ENCODE assay signal across 36 cellular contexts in the genomic region with DNA sequence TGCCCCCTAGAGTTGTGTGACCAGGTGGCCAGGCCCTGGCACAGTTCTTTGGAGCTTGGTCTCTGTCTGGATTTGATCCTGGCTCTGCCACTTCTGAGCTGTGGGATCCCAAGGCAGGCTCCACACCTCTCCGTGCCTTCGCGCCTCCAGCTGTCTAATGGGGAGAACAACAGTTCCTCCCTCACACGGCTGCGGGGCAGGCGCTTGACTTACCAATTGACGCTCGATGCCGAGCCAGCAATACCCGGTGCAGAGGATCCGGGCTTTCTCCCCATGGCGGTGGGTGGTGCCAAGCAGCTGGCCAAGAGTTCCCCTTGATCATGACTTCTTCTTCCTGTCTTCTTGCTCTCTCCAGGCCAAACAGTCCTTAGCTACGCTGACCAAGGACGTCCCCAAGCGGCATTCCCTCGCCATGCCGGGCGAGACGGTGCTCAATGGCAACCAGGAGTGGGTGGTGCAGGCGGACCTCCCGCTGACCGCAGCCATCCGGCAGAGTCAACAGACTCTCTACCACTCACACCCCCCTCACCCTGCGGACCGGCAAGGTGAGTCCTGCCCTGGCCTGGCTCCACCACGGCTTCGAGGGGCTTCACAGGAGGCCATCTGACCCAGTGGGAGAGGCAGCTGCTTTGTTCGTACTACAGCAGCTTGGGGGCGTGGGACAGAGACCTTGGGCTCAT.
"Had no signal": no experiment of that assay in that cellular context is flagged by ENCODE, and none has a peak within 500 bp of the region (broad histone marks: within the 10 kb centered on the region; RNA-seq: fewer than 3 reads in every experiment).

No MANE protein-coding gene starts in this region.

- H3K27ac ChIP-seq: ascending aorta, Peyer's patch, SJSA1 had no signal

- H3K36me3 ChIP-seq: Peyer's patch had no signal

- H3K27me3 ChIP-seq: ascending aorta, Peyer's patch, SJSA1 had no signal

- ATAC-seq: activated T-cell treated with anti-CD3 and anti-CD28 coated beads, Interleukin-2, amount 50 U/mL, for 4 hours had no signal

- H3K27me3 Mint-ChIP-seq: activated B cell treated with CpG ODN at 0.5 μM for 24 hours; activated naive CD4-positive, alpha-beta T cell treated with anti-CD3 and anti-CD28 coated beads, Interleukin-2, amount 10 ng/mL, durations not matched to agents 7 days and 5 days; activated naive CD8-positive, alpha-beta T cell treated with anti-CD3 and anti-CD28 coated beads for 36 hours had no signal

- H3K9me3 ChIP-seq: ascending aorta, Peyer's patch, SJSA1, SK-N-SH had no signal

- H3K4me2 ChIP-seq: SK-N-SH had no signal

- H3K4me3 Mint-ChIP-seq: activated B cell treated with CpG ODN at 0.5 μM for 24 hours; activated CD4-positive, alpha-beta memory T cell treated with anti-CD3 and anti-CD28 coated beads for 36 hours; activated naive CD4-positive, alpha-beta T cell treated with anti-CD3 and anti-CD28 coated beads, Interleukin-2, amount 10 ng/mL, durations not matched to agents 7 days and 5 days; activated naive CD8-positive, alpha-beta T cell treated with anti-CD3 and anti-CD28 coated beads for 36 hours; activated T-cell treated with anti-CD3 and anti-CD28 coated beads, Interleukin-2, amount 50 U/mL, for 4 hours; activated T-helper 1 cell treated with anti-CD3 and anti-CD28 coated beads, Interleukin-12 subunit alpha, Interleukin-12 subunit beta, Interleukin-2, Interleukin-4 antibody, amounts not matched to agents 30 ng/mL and 10 ng/mL and 1 ng/mL, durations not matched to agents 14 hours and 24 hours and 36 hours; T-helper 1 cell treated with Interleukin-12 subunit alpha and Interleukin-12 subunit beta and Interleukin-4 antibody, amounts not matched to agents 30 μg/mL and 1 μg/mL, for 36 hours; T-helper 2 cell treated with Interferon-gamma antibody and Interleukin-4, amounts not matched to agents 5 μg/mL and 100 μg/mL, for 36 hours had no signal

- FAIRE-seq: TTC549 had no signal

- DNase-seq: activated B cell treated with CpG ODN at 0.5 μM for 24 hours; activated CD4-positive, alpha-beta memory T cell treated with anti-CD3 and anti-CD28 coated beads for 36 hours; activated CD4-positive, alpha-beta T cell treated with anti-CD3 and anti-CD28 coated beads for 4 hours; activated CD4-positive, alpha-beta T cell treated with anti-CD3 and anti-CD28 coated beads, Interleukin-2, amount 50 U/mL, for 1 hour; activated CD4-positive, CD25-positive, alpha-beta regulatory T cell treated with anti-CD3 and anti-CD28 coated beads, Interleukin-2, amount 50 U/mL, for 72 hours; activated CD8-positive, alpha-beta memory T cell treated with anti-CD3 and anti-CD28 coated beads, Interleukin-2, amount 50 U/mL, for 4 hours; activated gamma-delta T cell treated with Interleukin-2 at 50 U/mL for 16 hours; activated naive CD4-positive, alpha-beta T cell treated with anti-CD3 and anti-CD28 coated beads, Interleukin-2, amount 10 ng/mL, durations not matched to agents 7 days and 5 days; activated naive CD8-positive, alpha-beta T cell treated with anti-CD3 and anti-CD28 coated beads for 36 hours; activated T-cell treated with anti-CD3 and anti-CD28 coated beads for 4 hours; activated T-cell treated with anti-CD3 and anti-CD28 coated beads, Interleukin-2, amount 50 U/mL, for 4 hours; amygdala; cerebellar nuclear complex; MM.1S; MV-4-11; NCI-H1092; NCI-H1436 treated with DMSO at 0.1 percent for 48 hours; NCI-H1694 treated with DMSO at 0.1 percent for 48 hours; NCI-H2029; NCI-H2107; NCI-H2171; NCI-H510A; NCI-H526; NCI-H748 treated with DMSO at 0.1 percent for 48 hours; NK-92 treated with Interleukin-12 subunit alpha and Interleukin-12 subunit beta, amount 100 ng/mL, for 24 hours; PC-3; Peyer's patch; RPMI8226; SHP77 treated with DMSO at 0.1 percent for 48 hours had no signal

- H3K9me3 Mint-ChIP-seq: activated naive CD4-positive, alpha-beta T cell treated with anti-CD3 and anti-CD28 coated beads, Interleukin-2, amount 10 ng/mL, durations not matched to agents 7 days and 5 days; activated naive CD8-positive, alpha-beta T cell treated with anti-CD3 and anti-CD28 coated beads for 36 hours; activated T-cell treated with anti-CD3 and anti-CD28 coated beads, Interleukin-2, amount 50 U/mL, for 4 hours; activated T-helper 1 cell treated with anti-CD3 and anti-CD28 coated beads, Interleukin-12 subunit alpha, Interleukin-12 subunit beta, Interleukin-2, Interleukin-4 antibody, amounts not matched to agents 30 ng/mL and 10 ng/mL and 1 ng/mL, durations not matched to agents 14 hours and 24 hours and 36 hours; T-helper 1 cell treated with Interleukin-12 subunit alpha and Interleukin-12 subunit beta and Interleukin-4 antibody, amounts not matched to agents 30 μg/mL and 1 μg/mL, for 36 hours; T-helper 2 cell treated with Interferon-gamma antibody and Interleukin-4, amounts not matched to agents 5 μg/mL and 100 μg/mL, for 36 hours had no signal

- H3K4me3 ChIP-seq: ascending aorta, Peyer's patch, SJSA1 had no signal

- H3K27ac Mint-ChIP-seq: activated B cell treated with CpG ODN at 0.5 μM for 24 hours; activated CD4-positive, alpha-beta memory T cell treated with anti-CD3 and anti-CD28 coated beads for 36 hours; activated naive CD4-positive, alpha-beta T cell treated with anti-CD3 and anti-CD28 coated beads, Interleukin-2, amount 10 ng/mL, durations not matched to agents 7 days and 5 days; activated naive CD8-positive, alpha-beta T cell treated with anti-CD3 and anti-CD28 coated beads for 36 hours; activated T-helper 1 cell treated with anti-CD3 and anti-CD28 coated beads, Interleukin-12 subunit alpha, Interleukin-12 subunit beta, Interleukin-2, Interleukin-4 antibody, amounts not matched to agents 30 ng/mL and 10 ng/mL and 1 ng/mL, durations not matched to agents 14 hours and 24 hours and 36 hours; T-helper 1 cell treated with Interleukin-12 subunit alpha and Interleukin-12 subunit beta and Interleukin-4 antibody, amounts not matched to agents 30 μg/mL and 1 μg/mL, for 36 hours; T-helper 2 cell treated with Interferon-gamma antibody and Interleukin-4, amounts not matched to agents 5 μg/mL and 100 μg/mL, for 36 hours had no signal

- H3K9ac ChIP-seq: SK-N-SH had no signal

- H3K4me1 Mint-ChIP-seq: activated B cell treated with CpG ODN at 0.5 μM for 24 hours; activated naive CD4-positive, alpha-beta T cell treated with anti-CD3 and anti-CD28 coated beads, Interleukin-2, amount 10 ng/mL, durations not matched to agents 7 days and 5 days; activated naive CD8-positive, alpha-beta T cell treated with anti-CD3 and anti-CD28 coated beads for 36 hours had no signal

- H3K36me3 Mint-ChIP-seq: activated CD4-positive, alpha-beta memory T cell treated with anti-CD3 and anti-CD28 coated beads for 36 hours; activated naive CD4-positive, alpha-beta T cell treated with anti-CD3 and anti-CD28 coated beads, Interleukin-2, amount 10 ng/mL, durations not matched to agents 7 days and 5 days; activated naive CD8-positive, alpha-beta T cell treated with anti-CD3 and anti-CD28 coated beads for 36 hours had no signal

- H3K4me1 ChIP-seq: ascending aorta, Peyer's patch, SJSA1 had no signal
